In genomic region chr17:36641877-36642845, GRCh38 we compare ENCODE assay signal across 8 cellular contexts. TPM values are rescaled to one million over a fixed set of nuclear protein-coding genes. Genes with fewer than 3 reads are reported as not detected.
DNase-seq lines count a peak whose midpoint lies in the region; ATAC-seq, FAIRE-seq and TF ChIP-seq lines count a peak whose summit lies in the region.

No MANE protein-coding gene starts in this region.

- H3K27ac ChIP-seq in CD8-positive, alpha-beta memory T cell (ENCODE audit: low read depth, low read length): no peak overlapping the region
- no peak overlapping the region for H3K27ac ChIP-seq in endothelial cell of umbilical vein (ENCODE audit: insufficient read depth, low read depth, low read length)

- dilution Hi-C loops in endothelial cell of umbilical vein (cut with MboI; ENCODE audit: extremely low pct_ligation_motif_present, low sequenced_read_pairs): no loop called here

- DNase-seq in CD8-positive, alpha-beta memory T cell: no peak
- no peak for DNase-seq in endothelial cell of umbilical vein (ENCODE audit: low read depth, low spot score)
- no peak for DNase-seq in osteocyte (ENCODE audit: extremely low spot score, unreplicated experiment)
- no peak for DNase-seq in CD14-positive monocyte (ENCODE audit: low spot score)
- DNase-seq in GDM1 (lab: John Stamatoyannopoulos, UW): no peak

- TF ChIP-seq CTCF in endothelial cell of umbilical vein (IDR thresholded peaks at IDR 0.05; ENCODE audit: extremely low read depth in 1 of 2, insufficient read depth in 1 of 2, low read depth in 1 of 2, low read length in 2 of 2) (no peak), osteocyte (IDR thresholded peaks at IDR 0.05) (no peak), CD14-positive monocyte (IDR thresholded peaks at IDR 0.05) (no peak)

- CTCF ChIA-PET in CD8-positive, alpha-beta memory T cell (lab: Charles Lee): no interaction called here
- CTCF ChIA-PET in endothelial cell of umbilical vein (lab: Charles Lee): interaction anchor here (1.0 to 4.0 kb wide), 5 partner anchors 13 to 406 kb away, joined by 3 to 18 read pairs (median 3); no protein-coding TSS in a partner anchor

- intact Hi-C loops in endothelial cell of umbilical vein (cut with micrococcal nuclease): no loop called here
- intact Hi-C loops in CD14-positive monocyte (cut with micrococcal nuclease): no loop called here

- H3K27ac Mint-ChIP-seq in CD8-positive, alpha-beta memory T cell: peak overlapping the region in 1 of 8 donors; percentile 2
- no peak overlapping the region for H3K27ac Mint-ChIP-seq in osteocyte (ENCODE audit: unreplicated experiment)
- H3K27ac Mint-ChIP-seq in CD14-positive monocyte: peak overlapping the region in 1 of 7 donors; percentile 60

- H3K79me2 ChIP-seq in endothelial cell of umbilical vein (ENCODE audit: control insufficient read depth, insufficient read depth, low read length): no peaks in the 10 kb centered on the region

- TF ChIP-seq POLR2A in endothelial cell of umbilical vein (IDR thresholded peaks at IDR 0.05; ENCODE audit: low read depth, low read length): no peak

- H3K4me1 ChIP-seq in CD8-positive, alpha-beta memory T cell (ENCODE audit: insufficient read depth, low read length): peaks cover 12% of the 10 kb centered on the region
- no peaks in the 10 kb centered on the region for H3K4me1 ChIP-seq in endothelial cell of umbilical vein (ENCODE audit: control insufficient read depth, extremely low read depth, insufficient read depth, low read length)

- H4K20me1 ChIP-seq in endothelial cell of umbilical vein (replicated peaks; ENCODE audit: control insufficient read depth, extremely low read depth, insufficient read depth, low read length): no peaks in the 10 kb centered on the region

- peaks cover 57 to 85% of the 10 kb centered on the region in 2 donors for H3K27me3 Mint-ChIP-seq in CD8-positive, alpha-beta memory T cell
- peaks cover 89% of the 10 kb centered on the region for H3K27me3 Mint-ChIP-seq in osteocyte (ENCODE audit: unreplicated experiment)
- H3K27me3 Mint-ChIP-seq in CD14-positive monocyte (ENCODE audit: low read depth in 3 of 3): peaks cover 63 to 79% (median 73%) of the 10 kb centered on the region in 3 donors

- peak overlapping the region; percentile 21 to 85 (median 67) for H3K4me3 Mint-ChIP-seq in CD8-positive, alpha-beta memory T cell
- peak overlapping the region; percentile 74 for H3K4me3 Mint-ChIP-seq in osteocyte (ENCODE audit: unreplicated experiment)
- peak overlapping the region in 1 of 2 donors; percentile 83 for H3K4me3 Mint-ChIP-seq in CD14-positive monocyte

- ATAC-seq in SK-N-SH treated with all-trans-retinoic acid at 6 μM for 48 hours (peak; percentile 47), GM21786 (IDR thresholded peaks at IDR 0.05; ENCODE audit: unreplicated experiment) (no peak), GM21528 (IDR thresholded peaks at IDR 0.05; ENCODE audit: low FRiP score, unreplicated experiment) (no peak)

- no peak for FAIRE-seq in endothelial cell of umbilical vein (lab: Jason Lieb, UNC)

- H3K9me3 Mint-ChIP-seq in CD8-positive, alpha-beta memory T cell: no peaks in the 10 kb centered on the region
- H3K9me3 Mint-ChIP-seq in osteocyte (ENCODE audit: unreplicated experiment) (peaks cover 3% of the 10 kb centered on the region), CD14-positive monocyte (peaks cover 0 to 8% (median 2%) of the 10 kb centered on the region in 7 donors)

- BruUV-seq in endothelial cell of umbilical vein (replicated peaks; lab: Mats Ljungman, UMichigan): no TSS peak

- H3K9me3 ChIP-seq in CD8-positive, alpha-beta memory T cell (ENCODE audit: low read length): no peaks in the 10 kb centered on the region
- no peaks in the 10 kb centered on the region for H3K9me3 ChIP-seq in endothelial cell of umbilical vein (replicated peaks; ENCODE audit: control insufficient read depth, insufficient read depth, low read length)

- H3K36me3 Mint-ChIP-seq in CD8-positive, alpha-beta memory T cell: peaks cover 0 to 7% (median 0%) of the 10 kb centered on the region in 3 donors
- H3K36me3 Mint-ChIP-seq in osteocyte (ENCODE audit: unreplicated experiment): no peaks in the 10 kb centered on the region
- H3K36me3 Mint-ChIP-seq in CD14-positive monocyte: peaks cover 0 to 2% of the 10 kb centered on the region in 2 donors

- no peaks in the 10 kb centered on the region for H3K36me3 ChIP-seq in CD8-positive, alpha-beta memory T cell (ENCODE audit: insufficient read depth, low read length)
- no peaks in the 10 kb centered on the region for H3K36me3 ChIP-seq in endothelial cell of umbilical vein (ENCODE audit: control insufficient read depth in 2 of 2, extremely low read depth in 1 of 2, insufficient read depth in 2 of 2, low read length in 2 of 2)

- POLR2A ChIA-PET in CD8-positive, alpha-beta memory T cell (lab: Charles Lee): interaction anchor here (0.6 kb wide), 1 partner anchor 834 kb away, joined by 3 read pairs; no protein-coding TSS in a partner anchor
- POLR2A ChIA-PET in endothelial cell of umbilical vein (lab: Charles Lee): no interaction called here

- H3K4me3 ChIP-seq in CD8-positive, alpha-beta memory T cell (ENCODE audit: low read length): no peak overlapping the region
- peak overlapping the region in 1 of 3 experiments; percentile 21 for H3K4me3 ChIP-seq in endothelial cell of umbilical vein (replicated peaks in 1 of 3; ENCODE audit: insufficient read depth in 1 of 3, low read depth in 1 of 3, low read length in 3 of 3)

- peaks cover 9 to 20% (median 12%) of the 10 kb centered on the region in 3 donors for H3K4me1 Mint-ChIP-seq in CD8-positive, alpha-beta memory T cell
- H3K4me1 Mint-ChIP-seq in osteocyte (ENCODE audit: unreplicated experiment) (peaks cover 13% of the 10 kb centered on the region), CD14-positive monocyte (peaks cover 4% of the 10 kb centered on the region)

- no peak overlapping the region for H3K9ac ChIP-seq in endothelial cell of umbilical vein (replicated peaks; ENCODE audit: extremely low read depth, insufficient read depth, low read length)

- peak overlapping the region; percentile 23 for H3K4me2 ChIP-seq in endothelial cell of umbilical vein (ENCODE audit: insufficient read depth, low read length)

- no peaks in the 10 kb centered on the region for H3K9me1 ChIP-seq in endothelial cell of umbilical vein (replicated peaks; ENCODE audit: control insufficient read depth, extremely low read depth, insufficient read depth, low read length)

- no peak overlapping the region for H2AFZ ChIP-seq in endothelial cell of umbilical vein (ENCODE audit: low read depth, low read length)

- peaks cover 50% of the 10 kb centered on the region for H3K27me3 ChIP-seq in CD8-positive, alpha-beta memory T cell (ENCODE audit: insufficient read depth, low read length, poor library complexity, severe bottlenecking)
- peaks cover 54 to 57% of the 10 kb centered on the region in 2 experiments for H3K27me3 ChIP-seq in endothelial cell of umbilical vein (ENCODE audit: control insufficient read depth in 2 of 2, insufficient read depth in 2 of 2, low read length in 2 of 2)

TF ChIP-seq in endothelial cell of umbilical vein, 7 proteins besides CTCF, POLR2A, EP300 and RAD21:
- TF ChIP-seq POLR2AphosphoS5 (IDR thresholded peaks at IDR 0.05; ENCODE audit: insufficient read depth, low read depth, low read length): no peak
- TF ChIP-seq EZH2 (IDR thresholded peaks at IDR 0.05; ENCODE audit: borderline replicate concordance, low read depth, low read length, severe bottlenecking): peak; percentile 96

RNA-seq across cellular contexts. Expression of gene MRM1, which starts 40.8 kb away (rescaled TPM):
- 10 to 100 TPM; 24.7 to 24.9 TPM for total RNA-seq in CD8-positive, alpha-beta memory T cell
- polyA plus RNA-seq in CD8-positive, alpha-beta memory T cell: 5.3 TPM
- total RNA-seq in endothelial cell of umbilical vein (5.2 and 5.9 TPM in 2 replicates), osteocyte (3.6 and 4.3 TPM in 2 replicates)
- polyA plus RNA-seq in endothelial cell of umbilical vein (3.4 and 3.7 TPM in 2 replicates), CD14-positive monocyte (1 to 10 TPM in 1 of 2 donors, under 1 TPM in 1; 0.82 to 1.5 TPM)
- 2.0 and 2.8 TPM in 2 replicates for polyA plus RNA-seq in endothelial cell of umbilical vein (2011; cell fraction: cytosol; rRNA removed)
- polyA plus RNA-seq in endothelial cell of umbilical vein (2011; cell fraction: nucleus; rRNA removed): 2.1 and 2.6 TPM in 2 replicates
- 2.5 and 3.6 TPM in 2 replicates for polyA plus RNA-seq in endothelial cell of umbilical vein (2012)
- polyA minus RNA-seq in endothelial cell of umbilical vein: 1.1 and 1.6 TPM in 2 replicates
- polyA minus RNA-seq in endothelial cell of umbilical vein (2011; cell fraction: cytosol; rRNA and poly(A)+ RNA removed): 6.6 TPM
- 1.8 and 1.9 TPM in 2 replicates for polyA minus RNA-seq in endothelial cell of umbilical vein (2011; cell fraction: nucleus; rRNA and poly(A)+ RNA removed)

RNA-seq across cellular contexts. Expression of gene DHRS11, which starts 50.5 kb away (rescaled TPM):
- total RNA-seq in CD8-positive, alpha-beta memory T cell: 10 to 100 TPM; 11.1 to 13.0 TPM
- polyA plus RNA-seq in CD8-positive, alpha-beta memory T cell: 4.3 TPM
- total RNA-seq in endothelial cell of umbilical vein (9.8 and 11.3 TPM in 2 replicates), osteocyte (7.1 TPM in 2 replicates)
- polyA plus RNA-seq in endothelial cell of umbilical vein (15.7 and 16.2 TPM in 2 replicates), CD14-positive monocyte (1 to 10 TPM; 1.2 to 2.7 TPM)
- polyA plus RNA-seq in endothelial cell of umbilical vein (2011; cell fraction: cytosol; rRNA removed): 12.8 and 13.7 TPM in 2 replicates
- polyA plus RNA-seq in endothelial cell of umbilical vein (2011; cell fraction: nucleus; rRNA removed): 24.3 and 25.4 TPM in 2 replicates
- 9.2 and 12.6 TPM in 2 replicates for polyA plus RNA-seq in endothelial cell of umbilical vein (2012)
- 13.1 and 16.5 TPM in 2 replicates for polyA minus RNA-seq in endothelial cell of umbilical vein
- polyA minus RNA-seq in endothelial cell of umbilical vein (2011; cell fraction: cytosol; rRNA and poly(A)+ RNA removed): 21.6 TPM
- polyA minus RNA-seq in endothelial cell of umbilical vein (2011; cell fraction: nucleus; rRNA and poly(A)+ RNA removed): 4.8 and 6.3 TPM in 2 replicates
